ENCODE assay signal across 14 cellular contexts in the genomic region with DNA sequence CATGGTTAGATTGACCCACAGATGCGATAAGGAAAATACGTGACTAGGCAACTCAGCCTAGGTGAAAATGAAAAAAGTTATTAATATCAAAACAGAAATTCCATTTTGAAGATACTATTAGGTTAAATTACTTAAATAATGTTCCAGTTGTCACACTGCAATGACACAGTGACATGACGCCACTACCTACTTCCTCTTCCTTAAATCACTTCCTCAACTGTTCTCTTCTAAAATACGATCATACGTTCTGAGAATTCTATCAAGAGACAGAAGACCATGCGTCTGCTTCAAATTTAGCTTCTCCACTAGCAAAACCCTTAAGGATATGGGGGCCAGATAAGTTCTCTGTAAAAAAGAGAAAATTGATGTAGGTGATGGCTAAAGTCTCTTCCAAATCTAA. TPM values are rescaled to one million over a fixed set of nuclear protein-coding genes. Genes with fewer than 3 reads are reported as not detected.
DNase-seq lines count a peak whose midpoint lies in the region; ATAC-seq, FAIRE-seq and TF ChIP-seq lines count a peak whose summit lies in the region.
"Had no signal": no experiment of that assay in that cellular context is flagged by ENCODE, and none has a peak within 500 bp of the region (broad histone marks: within the 10 kb centered on the region; RNA-seq: fewer than 3 reads in every experiment).

No MANE protein-coding gene starts in this region.

- peak overlapping the region; percentile 23 for H3K4me3 Mint-ChIP-seq in activated naive CD8-positive, alpha-beta T cell treated with anti-CD3 and anti-CD28 coated beads, Interleukin-2, amount 10 ng/mL, durations not matched to agents 7 days and 5 days
- H3K4me3 Mint-ChIP-seq: CD8-positive, alpha-beta memory T cell; stimulated activated effector memory CD8-positive, alpha-beta T cell treated with anti-CD3 and anti-CD28 coated beads, Interleukin-12 subunit alpha, Interleukin-12 subunit beta, amount 100 ng/mL, for 72 hours had no signal

- H3K4me1 Mint-ChIP-seq in activated naive CD8-positive, alpha-beta T cell treated with anti-CD3 and anti-CD28 coated beads, Interleukin-2, amount 10 ng/mL, durations not matched to agents 7 days and 5 days, result peaks cover 13% of the 10 kb centered on the region

- no peaks in the 10 kb centered on the region for H3K9me3 Mint-ChIP-seq in activated naive CD8-positive, alpha-beta T cell treated with anti-CD3 and anti-CD28 coated beads, Interleukin-2, amount 10 ng/mL, durations not matched to agents 7 days and 5 days
- H3K9me3 Mint-ChIP-seq: CD8-positive, alpha-beta memory T cell; stimulated activated effector memory CD8-positive, alpha-beta T cell treated with anti-CD3 and anti-CD28 coated beads, Interleukin-12 subunit alpha, Interleukin-12 subunit beta, amount 100 ng/mL, for 72 hours had no signal

- peak; percentile 77 for FAIRE-seq in GM12892 (lab: Jason Lieb, UNC)

- no peak for TF ChIP-seq POLR2A in GM12892 (IDR thresholded peaks at IDR 0.05; ENCODE audit: low read depth, low read length)
- no peak for TF ChIP-seq POLR2A in NB4 (IDR thresholded peaks at IDR 0.05; ENCODE audit: extremely low read depth, insufficient read length)
- peak in 1 of 4 donors; percentile 18 for TF ChIP-seq POLR2A in esophagus squamous epithelium (IDR thresholded peaks at IDR 0.05)

- CTCF ChIA-PET in A673 (lab: Charles Lee), result no interaction called here

- H3K27ac ChIP-seq in skin epidermis (peak overlapping the region in 11 of 21 experiments; percentile 4 to 72 (median 29)), esophagus squamous epithelium (peak overlapping the region in 1 of 4 donors; percentile 14), A673 (ENCODE audit: low read depth, low read length, poor library complexity, severe bottlenecking) (no peak overlapping the region)
- H3K27ac ChIP-seq: SJSA1 had no signal

- H3K9me3 ChIP-seq in esophagus squamous epithelium (no peaks in the 10 kb centered on the region), A673 (ENCODE audit: low read depth, low read length, poor library complexity, severe bottlenecking) (no peaks in the 10 kb centered on the region)
- H3K9me3 ChIP-seq: SJSA1 had no signal

- no peak for TF ChIP-seq CTCF in NB4 (IDR thresholded peaks at IDR 0.05; ENCODE audit: low read depth, low read length)
- no peak for TF ChIP-seq CTCF in esophagus squamous epithelium (IDR thresholded peaks at IDR 0.05)
- no peak for TF ChIP-seq CTCF in A673 (conservative IDR thresholded peaks at IDR 0.05; ENCODE audit: low read depth, low read length)

- DNase-seq in GM12892 (ENCODE audit: insufficient read length) (no peak), NB4 (ENCODE audit: low read depth) (peak; percentile 54), mesenteric fat pad (ENCODE audit: low spot score) (no peak), esophagus squamous epithelium (lab: John Stamatoyannopoulos, UW) (no peak), A673 (ENCODE audit: low spot score) (no peak)
- no peak for DNase-seq in activated naive CD8-positive, alpha-beta T cell treated with anti-CD3 and anti-CD28 coated beads, Interleukin-2, amount 10 ng/mL, durations not matched to agents 7 days and 5 days
- DNase-seq: amygdala; CD8-positive, alpha-beta memory T cell; NCI-H1694 treated with DMSO at 0.1 percent for 48 hours; stimulated activated CD4-positive, alpha-beta T cell treated with anti-CD3 and anti-CD28 coated beads, Interleukin-2, amount 100 ng/mL, for 48 hours had no signal

- no TSS peak for BruUV-seq in A673 (replicated peaks; lab: Mats Ljungman, UMichigan)

- no peaks in the 10 kb centered on the region for H3K27me3 ChIP-seq in esophagus squamous epithelium
- H3K27me3 ChIP-seq in A673 (replicated peaks; ENCODE audit: insufficient read depth, low read depth, low read length, poor library complexity), result no peaks in the 10 kb centered on the region
- H3K27me3 ChIP-seq: SJSA1 had no signal

- peaks cover 0 to 53% (median 8%) of the 10 kb centered on the region in 3 donors for H3K36me3 ChIP-seq in esophagus squamous epithelium
- no peaks in the 10 kb centered on the region for H3K36me3 ChIP-seq in A673 (ENCODE audit: insufficient read depth, low read length, poor library complexity, severe bottlenecking)

- peaks cover 57% of the 10 kb centered on the region for H3K36me3 Mint-ChIP-seq in activated naive CD8-positive, alpha-beta T cell treated with anti-CD3 and anti-CD28 coated beads, Interleukin-2, amount 10 ng/mL, durations not matched to agents 7 days and 5 days
- H3K36me3 Mint-ChIP-seq: stimulated activated effector memory CD8-positive, alpha-beta T cell treated with anti-CD3 and anti-CD28 coated beads, Interleukin-12 subunit alpha, Interleukin-12 subunit beta, amount 100 ng/mL, for 72 hours had no signal

- H3K4me1 ChIP-seq in esophagus squamous epithelium (no peaks in the 10 kb centered on the region), A673 (ENCODE audit: insufficient read depth, low read length, poor library complexity, severe bottlenecking) (no peaks in the 10 kb centered on the region)
- H3K4me1 ChIP-seq: SJSA1 had no signal

- POLR2A ChIA-PET in activated naive CD8-positive, alpha-beta T cell treated with anti-CD3 and anti-CD28 coated beads, Interleukin-2, amount 10 ng/mL, durations not matched to agents 7 days and 5 days (lab: Charles Lee), result interaction anchor here (1.0 kb wide), 1 partner anchor 14 kb away, joined by 3 read pairs; no protein-coding TSS in a partner anchor
- POLR2A ChIA-PET in A673 (lab: Charles Lee; ENCODE audit: low non-redundant PET), result no interaction called here

- no peaks in the 10 kb centered on the region for H3K27me3 Mint-ChIP-seq in activated naive CD8-positive, alpha-beta T cell treated with anti-CD3 and anti-CD28 coated beads, Interleukin-2, amount 10 ng/mL, durations not matched to agents 7 days and 5 days
- H3K27me3 Mint-ChIP-seq: CD8-positive, alpha-beta memory T cell had no signal

- H3K4me3 ChIP-seq in NB4 (ENCODE audit: low read depth, low read length) (no peak overlapping the region), skin epidermis (no peak overlapping the region), esophagus squamous epithelium (no peak overlapping the region), A673 (ENCODE audit: low read depth, low read length, poor library complexity, severe bottlenecking) (no peak overlapping the region)
- H3K4me3 ChIP-seq: SJSA1 had no signal

- no peak overlapping the region for H3K27ac Mint-ChIP-seq in activated naive CD8-positive, alpha-beta T cell treated with anti-CD3 and anti-CD28 coated beads, Interleukin-2, amount 10 ng/mL, durations not matched to agents 7 days and 5 days
- H3K27ac Mint-ChIP-seq: stimulated activated effector memory CD8-positive, alpha-beta T cell treated with anti-CD3 and anti-CD28 coated beads, Interleukin-12 subunit alpha, Interleukin-12 subunit beta, amount 100 ng/mL, for 72 hours had no signal

- ATAC-seq in activated naive CD8-positive, alpha-beta T cell treated with anti-CD3 and anti-CD28 coated beads, Interleukin-2, amount 10 ng/mL, durations not matched to agents 7 days and 5 days (ENCODE audit: low read depth), result no peak
- ATAC-seq in HG02981 (IDR thresholded peaks at IDR 0.05; ENCODE audit: unreplicated experiment), result no peak
- ATAC-seq: stimulated activated effector memory CD8-positive, alpha-beta T cell treated with anti-CD3 and anti-CD28 coated beads, Interleukin-12 subunit alpha, Interleukin-12 subunit beta, amount 100 ng/mL, for 72 hours had no signal

- intact Hi-C loops in esophagus squamous epithelium (cut with DNase I), result no loop called here
- intact Hi-C loops in A673 (cut with micrococcal nuclease; ENCODE audit: unreplicated experiment), result no loop called here

- WGBS in esophagus squamous epithelium, 2 donors, result 64 to 83% methylated on average over 6 of the region's 6 CpGs

RNA-seq across cellular contexts. Expression of gene CMTM6, which starts 18.2 kb away (rescaled TPM):
- 39.9 TPM for polyA plus RNA-seq in GM12892 (2012; ENCODE audit: missing spikeins)
- total RNA-seq in activated naive CD8-positive, alpha-beta T cell treated with anti-CD3 and anti-CD28 coated beads, Interleukin-2, amount 10 ng/mL, durations not matched to agents 7 days and 5 days, result 10 to 100 TPM; 37.8 to 38.0 TPM
- total RNA-seq in mesenteric fat pad (52.4 TPM), esophagus squamous epithelium (10 to 100 TPM; 36.6 to 70.9 (median 63.9) TPM), A673 (2021) (30.5 and 32.3 TPM in 2 replicates)
